In the genomic region with DNA sequence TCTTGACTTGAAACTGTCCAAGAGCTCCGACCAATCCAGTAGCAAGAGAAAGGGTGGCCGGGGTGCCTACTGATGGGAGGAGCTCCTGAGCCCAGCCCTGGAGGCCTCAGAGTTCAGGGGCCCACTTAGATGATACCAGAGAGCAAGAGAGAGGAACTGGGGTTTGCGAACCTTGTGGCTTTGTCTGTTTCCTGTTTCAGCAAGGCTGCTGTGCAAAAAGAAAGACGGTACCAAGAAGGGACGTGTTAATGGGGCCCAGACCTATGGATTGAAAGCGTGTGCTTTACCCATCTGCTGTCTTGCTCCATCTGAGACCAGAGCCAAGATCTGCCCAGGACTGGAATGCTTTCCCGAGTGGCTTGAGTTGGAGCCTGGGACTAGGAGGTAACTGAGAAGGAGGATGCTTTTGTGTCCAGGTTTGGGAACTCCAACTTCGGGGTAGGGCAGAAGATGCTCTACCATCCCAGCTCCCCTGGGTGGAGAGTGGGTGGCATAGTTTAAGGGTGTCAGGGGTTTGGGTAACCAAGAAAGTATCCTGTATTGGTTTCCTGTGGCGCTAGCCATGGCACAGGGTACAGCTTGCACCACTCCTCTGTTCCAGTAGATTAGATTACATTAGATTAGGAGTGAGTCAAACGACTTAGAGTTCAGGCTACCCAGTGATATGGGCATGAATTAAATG, we compare ENCODE assay signal across 8 cellular contexts. TPM values are rescaled to one million over a fixed set of nuclear protein-coding genes. Genes with fewer than 3 reads are reported as not detected.
DNase-seq lines count a peak whose midpoint lies in the region; ATAC-seq and TF ChIP-seq lines count a peak whose summit lies in the region.

A gene with protein sequence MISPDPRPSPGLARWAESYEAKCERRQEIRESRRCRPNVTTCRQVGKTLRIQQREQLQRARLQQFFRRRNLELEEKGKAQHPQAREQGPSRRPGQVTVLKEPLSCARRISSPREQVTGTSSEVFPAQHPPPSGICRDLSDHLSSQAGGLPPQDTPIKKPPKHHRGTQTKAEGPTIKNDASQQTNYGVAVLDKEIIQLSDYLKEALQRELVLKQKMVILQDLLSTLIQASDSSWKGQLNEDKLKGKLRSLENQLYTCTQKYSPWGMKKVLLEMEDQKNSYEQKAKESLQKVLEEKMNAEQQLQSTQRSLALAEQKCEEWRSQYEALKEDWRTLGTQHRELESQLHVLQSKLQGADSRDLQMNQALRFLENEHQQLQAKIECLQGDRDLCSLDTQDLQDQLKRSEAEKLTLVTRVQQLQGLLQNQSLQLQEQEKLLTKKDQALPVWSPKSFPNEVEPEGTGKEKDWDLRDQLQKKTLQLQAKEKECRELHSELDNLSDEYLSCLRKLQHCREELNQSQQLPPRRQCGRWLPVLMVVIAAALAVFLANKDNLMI (plus strand): TSS at position 128 of the 682 bp plus-strand sequence. CDS start 3,987 bp downstream, outside the sequence.

- TF ChIP-seq POLR2A in GM10847 (IDR thresholded peaks at IDR 0.05; ENCODE audit: extremely low read depth, insufficient read length) (peak; percentile 53), tibial nerve (IDR thresholded peaks at IDR 0.05) (no peak)

- peak within 1 kb of the TSS in 1 of 2 donors; percentile 40 for H3K27ac ChIP-seq in lung (ENCODE audit: low read depth in 1 of 2, low read length in 1 of 2)
- peak within 1 kb of the TSS in 3 of 4 donors; percentile 3 to 68 (median 44) for H3K27ac ChIP-seq in tibial nerve

- H3K4me3 ChIP-seq in lung (peak within 1 kb of the TSS; percentile 10), tibial nerve (peak within 1 kb of the TSS in 2 of 4 donors; percentile 9 to 43)

- peaks cover 0 to 1% of the 10 kb centered on the region in 2 donors for H3K4me1 ChIP-seq in lung (ENCODE audit: control insufficient read depth in 2 of 2, insufficient read depth in 2 of 2, low read length in 2 of 2)
- H3K4me1 ChIP-seq in tibial nerve, result peaks cover 0 to 13% (median 0%) of the 10 kb centered on the region in 4 donors

- no peak for TF ChIP-seq EP300 in tibial nerve (IDR thresholded peaks at IDR 0.05)

- ATAC-seq in GM21723 (IDR thresholded peaks at IDR 0.05; ENCODE audit: unreplicated experiment), result peak; percentile 79
- peak; percentile 57 for ATAC-seq in lung (ENCODE audit: insufficient read depth, low FRiP score)

- DNase-seq in NAMALWA (ENCODE audit: low spot score) (peak; percentile 62), activated T-cell treated with anti-CD3 and anti-CD28 coated beads for 4 hours (peak; percentile 51), lung (ENCODE audit: low spot score) (peak; percentile 53), tibial nerve (ENCODE audit: low spot score in 2 of 2) (no peak), NCI-H2227 (lab: John Stamatoyannopoulos, UW; ENCODE audit: unreplicated experiment) (no peak), OCI-M2 (lab: John Stamatoyannopoulos, UW; ENCODE audit: unreplicated experiment) (no peak)

- 27 to 49% methylated on average over 10 of the region's 10 CpGs for WGBS in lung, 2 donors
- 65 to 73% methylated on average over 10 of the region's 10 CpGs for WGBS in tibial nerve, 2 donors

- H3K36me3 ChIP-seq in lung (ENCODE audit: control insufficient read depth in 2 of 2, insufficient read depth in 2 of 2, low read length in 2 of 2) (no peaks in the 10 kb centered on the region), tibial nerve (no peaks in the 10 kb centered on the region)

- no peak for TF ChIP-seq CTCF in lung (IDR thresholded peaks at IDR 0.05; ENCODE audit: control extremely low read depth, extremely low read depth)
- no peak for TF ChIP-seq CTCF in tibial nerve (IDR thresholded peaks at IDR 0.05)

- H3K9me3 ChIP-seq in lung (ENCODE audit: control insufficient read depth in 2 of 2, insufficient read depth in 1 of 2, low read length in 1 of 2) (no peaks in the 10 kb centered on the region), tibial nerve (no peaks in the 10 kb centered on the region)

- H3K27me3 ChIP-seq in lung (ENCODE audit: control insufficient read depth, insufficient read depth) (no peaks in the 10 kb centered on the region), tibial nerve (no peaks in the 10 kb centered on the region)

RNA-seq across cellular contexts. Expression of the gene that starts here (rescaled TPM):
- total RNA-seq in lung, result 1 to 10 TPM; 6.9 to 8.3 TPM
- polyA plus RNA-seq in lung, result 10 to 100 TPM in 1 of 2 donors, 1 to 10 TPM in 1; 6.0 to 15.7 TPM
- total RNA-seq in tibial nerve, result 1 to 10 TPM in 3 of 4 donors, under 1 TPM in 1; 0.87 to 8.0 (median 2.3) TPM

Comparison
In these comparisons a context has a peak if more than half of its experiments do, and no peak if none do; other contexts are left out.
1. DNase-seq: peak in NAMALWA (single experiment), activated T-cell treated with anti-CD3 and anti-CD28 coated beads for 4 hours (single experiment) and lung (single experiment); none in tibial nerve (0 of 2), NCI-H2227 (single experiment) and OCI-M2 (single experiment).